18 cellular contexts compared by ENCODE assay signal in genomic region chr1:117581391-117581943, GRCh38. TPM values are rescaled to one million over a fixed set of nuclear protein-coding genes. Genes with fewer than 3 reads are reported as not detected.
DNase-seq lines count a peak whose midpoint lies in the region; ATAC-seq, FAIRE-seq and TF ChIP-seq lines count a peak whose summit lies in the region.
"Had no signal": no experiment of that assay in that cellular context is flagged by ENCODE, and none has a peak within 500 bp of the region (broad histone marks: within the 10 kb centered on the region; RNA-seq: fewer than 3 reads in every experiment).

No MANE protein-coding gene starts in this region.

- ATAC-seq in upper lobe of right lung: no peak

- 79 to 94% (median 83%) methylated on average over 10 of the region's 10 CpGs for WGBS in spleen, 5 donors

- H3K4me3 ChIP-seq in bronchial epithelial cell (ENCODE audit: low read depth, low read length) (no peak overlapping the region), spleen (no peak overlapping the region), upper lobe of right lung (no peak overlapping the region)
- H3K4me3 ChIP-seq: BLaER1, GM23248 had no signal

- no peak for TF ChIP-seq CTCF in bronchial epithelial cell (IDR thresholded peaks at IDR 0.05; ENCODE audit: insufficient read depth, low read length, severe bottlenecking)
- no peak for TF ChIP-seq CTCF in spleen (IDR thresholded peaks at IDR 0.05 in 8 of 11, conservative IDR thresholded peaks at IDR 0.05 in 3 of 11)
- TF ChIP-seq CTCF in upper lobe of right lung (IDR thresholded peaks at IDR 0.05): no peak

- no peak for TF ChIP-seq POLR2A in spleen (IDR thresholded peaks at IDR 0.05)

- peak; percentile 40 for FAIRE-seq in bronchial epithelial cell (lab: Jason Lieb, UNC)
- FAIRE-seq: GM12892, GM18507, H54 had no signal

- intact Hi-C loops in spleen (cut with DNase I; ENCODE audit: low total_unique reads): no loop called here
- intact Hi-C loops in upper lobe of right lung (cut with DNase I): no loop called here

- H3K9me3 ChIP-seq in spleen (no peaks in the 10 kb centered on the region), upper lobe of right lung (no peaks in the 10 kb centered on the region)
- H3K9me3 ChIP-seq: BLaER1 had no signal

- no peak overlapping the region for H3K27ac ChIP-seq in spleen
- no peak overlapping the region for H3K27ac ChIP-seq in upper lobe of right lung
- H3K27ac ChIP-seq: BLaER1, GM23248 had no signal

- H3K36me3 ChIP-seq in bronchial epithelial cell (ENCODE audit: control insufficient read depth, insufficient read depth, low read length): no peaks in the 10 kb centered on the region
- H3K36me3 ChIP-seq in spleen: no peaks in the 10 kb centered on the region
- no peaks in the 10 kb centered on the region for H3K36me3 ChIP-seq in upper lobe of right lung
- H3K36me3 ChIP-seq: BLaER1 had no signal

- peak; percentile 43 for DNase-seq in activated effector memory CD4-positive, alpha-beta T cell treated with anti-CD3 and anti-CD28 coated beads, Interleukin-2, amount 50 U/mL, for 16 hours
- no peak for DNase-seq in activated effector memory CD4-positive, alpha-beta T cell treated with Interleukin-2 at 50 U/mL for 16 hours
- DNase-seq in bronchial epithelial cell (ENCODE audit: low read depth) (no peak), spleen (peak; percentile 62), upper lobe of right lung (peak; percentile 29), NCI-H1694 (lab: John Stamatoyannopoulos, UW) (no peak), T-helper 9 cell (no peak)
- DNase-seq: 8988T; CD4-positive, alpha-beta memory T cell; DMS153; DMS79; GDM1; GM23248; HCEC 1CT had no signal

- H3K27me3 ChIP-seq in bronchial epithelial cell (ENCODE audit: control insufficient read depth, insufficient read depth, low read length): no peaks in the 10 kb centered on the region
- no peaks in the 10 kb centered on the region for H3K27me3 ChIP-seq in spleen (replicated peaks in 1 of 7)
- no peaks in the 10 kb centered on the region for H3K27me3 ChIP-seq in upper lobe of right lung
- H3K27me3 ChIP-seq: BLaER1 had no signal

- H3K4me1 ChIP-seq in spleen (no peaks in the 10 kb centered on the region), upper lobe of right lung (no peaks in the 10 kb centered on the region)
- H3K4me1 ChIP-seq: BLaER1 had no signal

RNA-seq across cellular contexts. Expression of gene TENT5C, which starts 24.4 kb away (rescaled TPM):
- total RNA-seq in bronchial epithelial cell (0.53 and 1.2 TPM in 2 replicates), spleen (100 to 1,000 TPM in 1 of 7 donors, 10 to 100 TPM in 6; 32.0 to 181 (median 39.5) TPM), upper lobe of right lung (13.7 TPM)
- 1 to 10 TPM; 5.6 to 8.1 (median 6.3) TPM for polyA plus RNA-seq in spleen
- total RNA-seq: GM23248 had no signal

Comparison
In these comparisons a context has a peak if more than half of its experiments do, and no peak if none do; other contexts are left out.
1. DNase-seq: peak in activated effector memory CD4-positive, alpha-beta T cell treated with anti-CD3 and anti-CD28 coated beads, Interleukin-2, amount 50 U/mL, for 16 hours (single experiment), spleen (single experiment) and upper lobe of right lung (single experiment); none in activated effector memory CD4-positive, alpha-beta T cell treated with Interleukin-2 at 50 U/mL for 16 hours (single experiment), bronchial epithelial cell (single experiment), NCI-H1694 (single experiment) and T-helper 9 cell (single experiment).